In the genomic region with DNA sequence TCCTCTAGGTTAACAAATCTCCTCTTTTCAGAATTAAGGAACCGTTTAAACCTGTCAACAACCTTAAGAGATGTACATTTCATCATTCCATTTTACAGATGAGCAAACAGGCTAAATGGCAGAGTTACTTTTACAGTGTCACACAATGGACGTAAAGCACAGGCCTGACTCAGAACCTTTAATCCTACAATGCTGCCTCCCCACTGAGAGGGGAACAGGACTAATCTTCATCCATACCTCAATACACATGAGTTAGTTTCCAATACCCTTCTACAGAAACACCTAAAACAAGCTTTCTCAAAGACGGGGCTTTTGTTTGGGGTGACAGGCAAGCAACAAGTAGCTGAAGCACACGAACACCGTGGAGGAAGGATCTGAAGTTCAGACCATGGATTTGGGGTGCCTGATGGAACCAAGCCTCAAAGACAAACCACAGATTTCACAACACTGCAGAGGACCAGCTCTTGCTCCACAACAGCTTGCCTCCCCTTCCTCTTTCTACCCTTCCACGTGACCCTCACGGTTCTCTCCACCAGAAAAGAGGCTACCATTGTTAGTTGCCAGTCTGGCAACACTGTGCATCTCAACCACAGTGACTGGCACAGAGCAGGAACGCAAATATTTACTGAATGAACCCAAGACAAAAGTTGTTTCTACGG, we compare ENCODE assay signal across 7 cellular contexts. TPM values are rescaled to one million over a fixed set of nuclear protein-coding genes. Genes with fewer than 3 reads are reported as not detected.
A peak's percentile ranks its signal among the peaks of the same experiment; 100 is the strongest.
DNase-seq lines count a peak whose midpoint lies in the region; ATAC-seq and TF ChIP-seq lines count a peak whose summit lies in the region.

No MANE protein-coding gene starts in this region.

- H3K27me3 Mint-ChIP-seq in T-helper 17 cell, result no peaks in the 10 kb centered on the region
- H3K27me3 Mint-ChIP-seq in progenitor cell of endocrine pancreas, result peaks cover 18% of the 10 kb centered on the region

- no peaks in the 10 kb centered on the region for H3K36me3 Mint-ChIP-seq in T-helper 17 cell (ENCODE audit: low read depth)
- H3K36me3 Mint-ChIP-seq in progenitor cell of endocrine pancreas (ENCODE audit: insufficient read depth), result peaks cover 5% of the 10 kb centered on the region

- H3K4me3 ChIP-seq in HL-60 (replicated peaks; ENCODE audit: insufficient read depth, low read length), result peak overlapping the region; percentile 71

- H3K9me3 Mint-ChIP-seq in progenitor cell of endocrine pancreas (ENCODE audit: low read depth), result peaks cover 4% of the 10 kb centered on the region

- no peak for ATAC-seq in T-helper 17 cell
- no peak for ATAC-seq in HG03196 (IDR thresholded peaks at IDR 0.05; ENCODE audit: unreplicated experiment)

- H3K27ac ChIP-seq in HL-60 (replicated peaks), result peak overlapping the region; percentile 89

- H3K9me3 ChIP-seq in T-helper 17 cell (ENCODE audit: control insufficient read depth, low read length, poor library complexity, severe bottlenecking), result no peaks in the 10 kb centered on the region

- TF ChIP-seq CTCF in HL-60 (IDR thresholded peaks at IDR 0.05; ENCODE audit: insufficient read depth, low read length) (no peak), progenitor cell of endocrine pancreas (IDR thresholded peaks at IDR 0.05; ENCODE audit: unreplicated experiment) (no peak)

- H3K27me3 ChIP-seq in HL-60 (ENCODE audit: insufficient read depth, poor library complexity, severe bottlenecking), result no peaks in the 10 kb centered on the region

- DNase-seq in HL-60 (ENCODE audit: low read depth in 1 of 2, low spot score in 1 of 2) (peak; percentile 98), T-helper 17 cell (no peak), globus pallidus (ENCODE audit: low spot score) (peak; percentile 95), progenitor cell of endocrine pancreas (ENCODE audit: low spot score, unreplicated experiment) (no peak), SHP77 (lab: John Stamatoyannopoulos, UW) (no peak)
- no peak for DNase-seq in activated CD4-positive, alpha-beta T cell treated with anti-CD3 and anti-CD28 coated beads for 4 hours

- H3K4me3 Mint-ChIP-seq in T-helper 17 cell (peak overlapping the region; percentile 28), progenitor cell of endocrine pancreas (ENCODE audit: low read depth) (peak overlapping the region; percentile 91)

- H3K4me1 Mint-ChIP-seq in T-helper 17 cell (peaks cover 19% of the 10 kb centered on the region), progenitor cell of endocrine pancreas (ENCODE audit: low read depth) (peaks cover 26% of the 10 kb centered on the region)

- H3K27ac Mint-ChIP-seq in T-helper 17 cell (no peak overlapping the region), progenitor cell of endocrine pancreas (peak overlapping the region; percentile 96)

RNA-seq across cellular contexts. Expression of gene RNF130, which starts 1.8 kb away (rescaled TPM):
- total RNA-seq in T-helper 17 cell (10 to 100 TPM; 10.8 to 15.3 TPM), progenitor cell of endocrine pancreas (73.8 and 74.1 TPM in 2 replicates)

Comparison
In these comparisons a context has a peak if more than half of its experiments do, and no peak if none do; other contexts are left out.
1. DNase-seq: peak in HL-60 (2 of 2) and globus pallidus (single experiment); none in T-helper 17 cell (0 of 3), progenitor cell of endocrine pancreas (single experiment), SHP77 (0 of 2) and activated CD4-positive, alpha-beta T cell treated with anti-CD3 and anti-CD28 coated beads for 4 hours (0 of 2).